In genomic region chr13:45339399-45339798, GRCh38 we compare ENCODE assay signal across 10 cellular contexts. TPM values are rescaled to one million over a fixed set of nuclear protein-coding genes. Genes with fewer than 3 reads are reported as not detected.
DNase-seq lines count a peak whose midpoint lies in the region; ATAC-seq, FAIRE-seq and TF ChIP-seq lines count a peak whose summit lies in the region.
"Had no signal": no experiment of that assay in that cellular context is flagged by ENCODE, and none has a peak within 500 bp of the region (broad histone marks: within the 10 kb centered on the region; RNA-seq: fewer than 3 reads in every experiment).

No MANE protein-coding gene starts in this region.

- no peak for DNase-seq in activated T-cell treated with anti-CD3 and anti-CD28 coated beads, Interleukin-2, amount 50 U/mL, for 4 hours
- DNase-seq in activated T-cell treated with anti-CD3 and anti-CD28 coated beads, Interleukin-2, amount 50 U/mL, for 1 hour = no peak
- DNase-seq in astrocyte (ENCODE audit: low read depth) = no peak
- no peak for DNase-seq in HepG2 (ENCODE audit: low spot score)
- no peak for DNase-seq in NCI-H345 (lab: John Stamatoyannopoulos, UW)
- no peak for DNase-seq in HPDE6-E6E7 (ENCODE audit: extremely low spot score)
- DNase-seq: HCEC 1CT, SW 1271 had no signal

- H3K4me2 ChIP-seq in astrocyte (ENCODE audit: low read length) (peak overlapping the region; percentile 87), HepG2 (ENCODE audit: low read depth, low read length) (peak overlapping the region; percentile 93)

- CTCF ChIA-PET in HepG2 (lab: Yijun Ruan, JAX; ENCODE audit: low intra/inter-chr PET ratio, low total read pairs) = no interaction called here

- H3K9me3 ChIP-seq in astrocyte (ENCODE audit: insufficient read depth, low read depth, low read length) (no peaks in the 10 kb centered on the region), HepG2 (ENCODE audit: low read length) (no peaks in the 10 kb centered on the region), thymus (ENCODE audit: control insufficient read depth) (no peaks in the 10 kb centered on the region)

- H3K4me1 ChIP-seq in astrocyte (ENCODE audit: insufficient read depth, low read length) (peaks cover 41% of the 10 kb centered on the region), HepG2 (ENCODE audit: insufficient read depth, low read length) (peaks cover 67% of the 10 kb centered on the region), thymus (ENCODE audit: control insufficient read depth, insufficient read depth, low read length) (peaks cover 16% of the 10 kb centered on the region)

- H3K9me3 Mint-ChIP-seq in activated T-cell treated with anti-CD3 and anti-CD28 coated beads, Interleukin-2, amount 50 U/mL, for 4 hours = peaks cover 2% of the 10 kb centered on the region
- H3K9me3 Mint-ChIP-seq in astrocyte (ENCODE audit: unreplicated experiment) = no peaks in the 10 kb centered on the region

- H2AFZ ChIP-seq in astrocyte (ENCODE audit: low read depth, low read length) (no peak overlapping the region), HepG2 (ENCODE audit: low read length) (no peak overlapping the region)

- H3K79me2 ChIP-seq in astrocyte (ENCODE audit: insufficient read depth, low read length) (peaks cover 80% of the 10 kb centered on the region), HepG2 (ENCODE audit: insufficient read depth, low read length) (peaks cover 52% of the 10 kb centered on the region)

- H3K9ac ChIP-seq in astrocyte (ENCODE audit: low read length) (peak overlapping the region; percentile 99), HepG2 (ENCODE audit: insufficient read depth, low read depth, low read length) (peak overlapping the region; percentile 99)

- no peak for TF ChIP-seq POLR2A in HepG2 (IDR thresholded peaks at IDR 0.05; ENCODE audit: insufficient read depth in 1 of 2, low read depth in 2 of 2, low read length in 2 of 2)

- no peak for TF ChIP-seq RAD21 in HepG2 (CRISPR knock-in tag; IDR thresholded peaks at IDR 0.05)

- H3K27me3 Mint-ChIP-seq in activated T-cell treated with anti-CD3 and anti-CD28 coated beads, Interleukin-2, amount 50 U/mL, for 4 hours (ENCODE audit: low read depth) = no peaks in the 10 kb centered on the region
- H3K27me3 Mint-ChIP-seq in astrocyte (ENCODE audit: low read depth, unreplicated experiment) = no peaks in the 10 kb centered on the region

- intact Hi-C loops in HepG2 (cut with micrococcal nuclease; ENCODE audit: unreplicated experiment) = no loop called here

- peaks cover 60% of the 10 kb centered on the region for H3K36me3 Mint-ChIP-seq in activated T-cell treated with anti-CD3 and anti-CD28 coated beads, Interleukin-2, amount 50 U/mL, for 4 hours (ENCODE audit: insufficient read depth)
- H3K36me3 Mint-ChIP-seq in astrocyte (ENCODE audit: low read depth, unreplicated experiment) = peaks cover 30% of the 10 kb centered on the region

- BruUV-seq in HepG2 (replicated peaks; lab: Mats Ljungman, UMichigan) = no TSS peak

- TF ChIP-seq EP300 in HepG2 (IDR thresholded peaks at IDR 0.05; ENCODE audit: low read depth in 2 of 2, low read length in 2 of 2) = no peak
- no peak for TF ChIP-seq EP300 in HepG2 (CRISPR knock-in tag; IDR thresholded peaks at IDR 0.05; ENCODE audit: borderline replicate concordance)

- FAIRE-seq in astrocyte (lab: Jason Lieb, UNC) = no peak
- no peak for FAIRE-seq in HepG2 (lab: Jason Lieb, UNC)

- TF ChIP-seq CTCF in astrocyte (IDR thresholded peaks at IDR 0.05; ENCODE audit: insufficient read depth, low read depth, low read length) (no peak), HepG2 (CRISPR knock-in tag; IDR thresholded peaks at IDR 0.05) (no peak)

- peak overlapping the region; percentile 99 for H3K4me3 Mint-ChIP-seq in activated T-cell treated with anti-CD3 and anti-CD28 coated beads, Interleukin-2, amount 50 U/mL, for 4 hours
- H3K4me3 Mint-ChIP-seq in astrocyte (ENCODE audit: unreplicated experiment) = peak overlapping the region; percentile 94

- peak overlapping the region; percentile 62 for H3K27ac Mint-ChIP-seq in astrocyte (ENCODE audit: unreplicated experiment)

- POLR2A ChIA-PET in HepG2 (lab: Yijun Ruan, JAX) = interaction anchor here (1.4 to 3.7 kb wide), 2 partner anchors 94 to 160 kb away, joined by 3 to 29 read pairs; no protein-coding TSS in a partner anchor

- H3K36me3 ChIP-seq in astrocyte (ENCODE audit: insufficient read depth, low read length) = peaks cover 54% of the 10 kb centered on the region
- peaks cover 13 to 48% of the 10 kb centered on the region in 2 experiments for H3K36me3 ChIP-seq in HepG2 (replicated peaks in 1 of 2; ENCODE audit: control insufficient read depth in 1 of 2, insufficient read depth in 2 of 2, low read length in 2 of 2)
- H3K36me3 ChIP-seq in thymus (ENCODE audit: control insufficient read depth, insufficient read depth) = peaks cover 37% of the 10 kb centered on the region

- H4K20me1 ChIP-seq in astrocyte (ENCODE audit: insufficient read depth, low read length) (peaks cover 64% of the 10 kb centered on the region), HepG2 (ENCODE audit: insufficient read depth, low read length) (peaks cover 62% of the 10 kb centered on the region)

- H3K27me3 ChIP-seq in astrocyte (ENCODE audit: insufficient read depth, low read length) (no peaks in the 10 kb centered on the region), HepG2 (ENCODE audit: control insufficient read depth in 1 of 2, insufficient read depth in 2 of 2, low read length in 2 of 2) (no peaks in the 10 kb centered on the region; a peak in 1 of 5 replicates), thymus (ENCODE audit: control insufficient read depth, insufficient read depth) (no peaks in the 10 kb centered on the region)

- in situ Hi-C loops in HepG2 (cut with HindIII; ENCODE audit: extremely low pct_ligation_motif_present, low pct_unique_long_range_greater_than_20kb) = no loop called here

- H3K4me3 ChIP-seq in astrocyte (ENCODE audit: insufficient read depth, low read depth, low read length) = peak overlapping the region; percentile 97
- peak overlapping the region; percentile 92 to 99 (median 95) for H3K4me3 ChIP-seq in HepG2 (replicated peaks in 1 of 3; ENCODE audit: insufficient read depth in 1 of 3, low read depth in 2 of 3, low read length in 3 of 3)
- peak overlapping the region; percentile 99 for H3K4me3 ChIP-seq in thymus (ENCODE audit: low read length)

- peaks cover 65% of the 10 kb centered on the region for H3K4me1 Mint-ChIP-seq in activated T-cell treated with anti-CD3 and anti-CD28 coated beads, Interleukin-2, amount 50 U/mL, for 4 hours (ENCODE audit: low read depth)
- H3K4me1 Mint-ChIP-seq in astrocyte (ENCODE audit: low read depth, unreplicated experiment) = peaks cover 43% of the 10 kb centered on the region

- H3K27ac ChIP-seq in astrocyte (ENCODE audit: low read depth, low read length) = no peak overlapping the region
- H3K27ac ChIP-seq in HepG2 (ENCODE audit: extremely low read length, insufficient read depth, low read length) = no peak overlapping the region
- H3K27ac ChIP-seq in thymus (ENCODE audit: low read depth) = no peak overlapping the region

- ATAC-seq in activated T-cell treated with anti-CD3 and anti-CD28 coated beads, Interleukin-2, amount 50 U/mL, for 4 hours = no peak
- ATAC-seq in HepG2 = no peak
- ATAC-seq in GM18519 (IDR thresholded peaks at IDR 0.05; ENCODE audit: low FRiP score, unreplicated experiment) = no peak

TF ChIP-seq in HepG2, 621 proteins besides CTCF, POLR2A, EP300 and RAD21:
- TF ChIP-seq PHF21A (CRISPR knock-in tag; IDR thresholded peaks at IDR 0.05) (no peak), RBFOX2 (IDR thresholded peaks at IDR 0.05; ENCODE audit: low read depth, low read length) (peak; percentile 57; the same call in 1 of the 2 replicates), ZNF496 (CRISPR knock-in tag; IDR thresholded peaks at IDR 0.05; ENCODE audit: insufficient replicate concordance) (no peak)

RNA-seq across cellular contexts. Expression of gene TPT1, which starts 1.6 kb away (rescaled TPM):
- 1,000 to 10,000 TPM; 1,937 to 2,193 (median 1,961) TPM for total RNA-seq in activated T-cell treated with anti-CD3 and anti-CD28 coated beads, Interleukin-2, amount 50 U/mL, for 4 hours
- total RNA-seq in astrocyte (2,316 and 2,540 TPM in 2 replicates), HepG2 (2016; rRNA removed; fragmentation: Illumina TruSeq; extraction: Trizol) (2,953 and 3,643 TPM in 2 replicates)
- total RNA-seq in HepG2 (2016; cell fraction: cytosol; rRNA removed; fragmentation: Illumina TruSeq; extraction: Trizol; ENCODE audit: low read depth) = 5,303 and 6,664 TPM in 2 replicates
- 2,970 and 3,542 TPM in 2 replicates for total RNA-seq in HepG2 (2016; cell fraction: insoluble cytoplasmic fraction; rRNA removed; fragmentation: Illumina TruSeq; extraction: Trizol)
- 9,739 and 11,902 TPM in 2 replicates for total RNA-seq in HepG2 (2016; cell fraction: membrane; rRNA removed; fragmentation: Illumina TruSeq; extraction: Trizol)
- 1,024 and 1,100 TPM in 2 replicates for total RNA-seq in HepG2 (2016; cell fraction: nucleus; rRNA removed; fragmentation: Illumina TruSeq; extraction: Trizol)
- polyA plus RNA-seq in HepG2 (2011; rRNA removed) (3,043 and 3,594 TPM in 2 replicates), thymus (12,260 TPM)
- polyA plus RNA-seq in HepG2 (2011; cell fraction: cytosol; rRNA removed) = 2,836 and 4,004 TPM in 2 replicates
- polyA plus RNA-seq in HepG2 (2011; cell fraction: nucleus; rRNA removed) = 570 and 845 TPM in 2 replicates
- polyA plus RNA-seq in HepG2 (2012) = 5,337 and 5,704 TPM in 2 replicates
- 11,602 and 12,956 TPM in 2 replicates for polyA plus RNA-seq in HepG2 (2016; cell fraction: cytosol; fragmentation: Illumina TruSeq; extraction: Trizol; ENCODE audit: low read depth)
- polyA plus RNA-seq in HepG2 (2016; cell fraction: insoluble cytoplasmic fraction; fragmentation: Illumina TruSeq; extraction: Trizol; ENCODE audit: low read depth) = 5,783 and 5,848 TPM in 2 replicates
- polyA plus RNA-seq in HepG2 (2016; cell fraction: membrane; fragmentation: Illumina TruSeq; extraction: Trizol; ENCODE audit: low read depth) = 16,998 and 18,264 TPM in 2 replicates
- 2,722 and 2,790 TPM in 2 replicates for polyA plus RNA-seq in HepG2 (2016; cell fraction: nucleus; fragmentation: Illumina TruSeq; extraction: Trizol; ENCODE audit: insufficient read depth, low read depth)
- 500 and 577 TPM in 2 replicates for polyA minus RNA-seq in HepG2 (2011; rRNA and poly(A)+ RNA removed; ENCODE audit: low replicate concordance)
- 1,023 and 1,248 TPM in 2 replicates for polyA minus RNA-seq in HepG2 (2011; cell fraction: cytosol; rRNA and poly(A)+ RNA removed)
- 474 and 559 TPM in 2 replicates for polyA minus RNA-seq in HepG2 (2011; cell fraction: nucleus; rRNA and poly(A)+ RNA removed)
